In the genomic region with DNA sequence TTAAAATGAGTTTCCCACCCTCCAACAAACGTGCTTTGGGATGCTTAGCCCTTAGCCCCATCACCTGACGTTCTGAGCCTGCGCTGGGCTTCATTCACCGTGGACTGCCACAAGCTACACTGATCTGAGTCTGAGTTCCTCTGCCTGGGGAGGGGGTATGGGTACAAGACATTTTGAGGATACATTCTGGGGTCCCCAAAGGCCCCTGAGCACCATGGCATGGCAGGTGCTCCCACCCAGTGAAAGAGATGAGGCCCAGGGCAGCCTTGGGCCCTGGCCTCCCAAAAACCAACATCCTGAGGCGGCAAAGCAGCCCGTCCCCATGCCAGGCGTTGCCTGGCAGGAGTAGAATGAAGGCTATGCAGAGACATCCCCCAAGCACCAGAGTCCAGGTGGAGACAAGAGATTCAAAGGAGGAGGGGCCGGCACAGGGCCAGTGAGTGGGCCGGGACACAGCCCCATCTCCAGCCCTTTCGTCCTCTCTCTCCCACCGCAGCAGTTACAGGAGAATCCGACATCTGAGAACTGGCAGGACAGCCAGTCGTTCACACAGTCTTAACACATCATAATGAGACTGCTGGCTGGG, we compare ENCODE assay signal across 12 cellular contexts.
DNase-seq lines count a peak whose midpoint lies in the region; ATAC-seq, FAIRE-seq and TF ChIP-seq lines count a peak whose summit lies in the region.
"Had no signal": no experiment of that assay in that cellular context is flagged by ENCODE, and none has a peak within 500 bp of the region (broad histone marks: within the 10 kb centered on the region; RNA-seq: fewer than 3 reads in every experiment).

No MANE protein-coding gene starts in this region.

- H3K9ac ChIP-seq in endothelial cell of umbilical vein (replicated peaks; ENCODE audit: extremely low read depth, insufficient read depth, low read length) (peak overlapping the region; percentile 91), parathyroid adenoma (no peak overlapping the region)

- no peaks in the 10 kb centered on the region for H3K9me1 ChIP-seq in endothelial cell of umbilical vein (replicated peaks; ENCODE audit: control insufficient read depth, extremely low read depth, insufficient read depth, low read length)

- no peaks in the 10 kb centered on the region for H4K20me1 ChIP-seq in endothelial cell of umbilical vein (replicated peaks; ENCODE audit: control insufficient read depth, extremely low read depth, insufficient read depth, low read length)

- no peak overlapping the region for H3K4me3 ChIP-seq in right cardiac atrium (ENCODE audit: low read length)
- peak overlapping the region in 1 of 3 experiments; percentile 3 for H3K4me3 ChIP-seq in endothelial cell of umbilical vein (replicated peaks in 1 of 3; ENCODE audit: insufficient read depth in 1 of 3, low read depth in 1 of 3, low read length in 3 of 3)
- H3K4me3 ChIP-seq in parathyroid adenoma (ENCODE audit: low read depth, low read length), result no peak overlapping the region

- POLR2A ChIA-PET in endothelial cell of umbilical vein (lab: Charles Lee), result interaction anchor here (1.6 kb wide), 1 partner anchor 69 kb away, joined by 3 read pairs; no protein-coding TSS in a partner anchor

- no TSS peak for BruUV-seq in endothelial cell of umbilical vein (replicated peaks; lab: Mats Ljungman, UMichigan)

- H3K79me2 ChIP-seq in endothelial cell of umbilical vein (ENCODE audit: control insufficient read depth, insufficient read depth, low read length) (peaks cover 80% of the 10 kb centered on the region), parathyroid adenoma (peaks cover 63% of the 10 kb centered on the region)

- H3K27me3 ChIP-seq in right cardiac atrium (ENCODE audit: control insufficient read depth, insufficient read depth) (no peaks in the 10 kb centered on the region), endothelial cell of umbilical vein (ENCODE audit: control insufficient read depth in 2 of 2, insufficient read depth in 2 of 2, low read length in 2 of 2) (no peaks in the 10 kb centered on the region), parathyroid adenoma (ENCODE audit: control insufficient read depth, insufficient read depth, low read length) (no peaks in the 10 kb centered on the region)

- no peak overlapping the region for H2AFZ ChIP-seq in endothelial cell of umbilical vein (ENCODE audit: low read depth, low read length)
- no peak overlapping the region for H2AFZ ChIP-seq in parathyroid adenoma

- peaks cover 34% of the 10 kb centered on the region for H3K4me1 ChIP-seq in right cardiac atrium (ENCODE audit: control insufficient read depth, insufficient read depth, low read length)
- H3K4me1 ChIP-seq in endothelial cell of umbilical vein (ENCODE audit: control insufficient read depth, extremely low read depth, insufficient read depth, low read length), result peaks cover 53% of the 10 kb centered on the region
- peaks cover 3% of the 10 kb centered on the region for H3K4me1 ChIP-seq in parathyroid adenoma

- intact Hi-C loops in right cardiac atrium (cut with DNase I), result no loop called here
- intact Hi-C loops in Right ventricle myocardium inferior (cut with DNase I), result loop anchor here (5.0 to 10.0 kb wide), 2 partner anchors 73 to 184 kb away; a partner anchor contains a TSS
- intact Hi-C loops in endothelial cell of umbilical vein (cut with micrococcal nuclease), result loop anchor here (2.0 to 10.0 kb wide), 4 partner anchors 92 to 364 kb away; no protein-coding TSS in a partner anchor

- 81% methylated on average over 13 of the region's 13 CpGs for WGBS in right cardiac atrium

- DNase-seq in right cardiac atrium (no peak), Right ventricle myocardium inferior (ENCODE audit: missing footprints) (no peak), endothelial cell of umbilical vein (ENCODE audit: low read depth, low spot score) (no peak), DMS153 treated with DMSO at 0.1 percent for 48 hours (lab: John Stamatoyannopoulos, UW; ENCODE audit: unreplicated experiment) (no peak), NCI-H774 (lab: John Stamatoyannopoulos, UW) (no peak), HK-2 (ENCODE audit: unreplicated experiment) (no peak)
- DNase-seq: activated CD4-positive, CD25-positive, alpha-beta regulatory T cell treated with anti-CD3 and anti-CD28 coated beads, Interleukin-2, amount 50 U/mL, for 72 hours; activated naive CD4-positive, alpha-beta T cell; NCI-H1105; stimulated activated CD4-positive, alpha-beta T cell treated with anti-CD3 and anti-CD28 coated beads, Interleukin-2, amount 100 ng/mL, for 24 hours had no signal

- CTCF ChIA-PET in endothelial cell of umbilical vein (lab: Charles Lee), result interaction anchor here (1.1 to 4.4 kb wide), 7 partner anchors 16 to 190 kb away, joined by 3 to 21 read pairs (median 6); a partner anchor contains a TSS

- H3K4me2 ChIP-seq in endothelial cell of umbilical vein (ENCODE audit: insufficient read depth, low read length) (peak overlapping the region; percentile 51), parathyroid adenoma (ENCODE audit: low read length) (no peak overlapping the region)

- H3K36me3 ChIP-seq in endothelial cell of umbilical vein (ENCODE audit: control insufficient read depth in 2 of 2, extremely low read depth in 1 of 2, insufficient read depth in 2 of 2, low read length in 2 of 2) (peaks cover 8 to 21% of the 10 kb centered on the region in 2 experiments), parathyroid adenoma (ENCODE audit: control insufficient read depth, insufficient read depth, low read length) (no peaks in the 10 kb centered on the region)

- H3K27ac ChIP-seq in right cardiac atrium (ENCODE audit: low read length), result peak overlapping the region; percentile 70
- peak overlapping the region; percentile 97 for H3K27ac ChIP-seq in endothelial cell of umbilical vein (ENCODE audit: insufficient read depth, low read depth, low read length)
- H3K27ac ChIP-seq in parathyroid adenoma, result peak overlapping the region; percentile 78

- no peak for FAIRE-seq in endothelial cell of umbilical vein (lab: Jason Lieb, UNC)

- ATAC-seq in right cardiac atrium, result no peak
- ATAC-seq in Right ventricle myocardium inferior, result no peak
- no peak for ATAC-seq in HG02870 (IDR thresholded peaks at IDR 0.05; ENCODE audit: unreplicated experiment)

- no peaks in the 10 kb centered on the region for H3K9me3 ChIP-seq in right cardiac atrium (ENCODE audit: control insufficient read depth, low read length)
- no peaks in the 10 kb centered on the region for H3K9me3 ChIP-seq in endothelial cell of umbilical vein (replicated peaks; ENCODE audit: control insufficient read depth, insufficient read depth, low read length)
- H3K9me3 ChIP-seq in parathyroid adenoma (ENCODE audit: control insufficient read depth, low read length), result no peaks in the 10 kb centered on the region

- TF ChIP-seq CTCF in endothelial cell of umbilical vein (IDR thresholded peaks at IDR 0.05; ENCODE audit: extremely low read depth in 1 of 2, insufficient read depth in 1 of 2, low read depth in 1 of 2, low read length in 2 of 2) (no peak), parathyroid adenoma (IDR thresholded peaks at IDR 0.05) (no peak)

- dilution Hi-C loops in endothelial cell of umbilical vein (cut with MboI; ENCODE audit: extremely low pct_ligation_motif_present, low sequenced_read_pairs), result no loop called here

- no peak for TF ChIP-seq POLR2A in endothelial cell of umbilical vein (IDR thresholded peaks at IDR 0.05; ENCODE audit: low read depth, low read length)

TF ChIP-seq in endothelial cell of umbilical vein, 7 proteins besides CTCF, POLR2A, EP300 and RAD21:
- TF ChIP-seq EZH2 (IDR thresholded peaks at IDR 0.05; ENCODE audit: borderline replicate concordance, low read depth, low read length, severe bottlenecking) (no peak), POLR2AphosphoS5 (IDR thresholded peaks at IDR 0.05; ENCODE audit: insufficient read depth, low read depth, low read length) (no peak), FOS (IDR thresholded peaks at IDR 0.05; ENCODE audit: borderline replicate concordance, insufficient read depth, low read length) (no peak), GATA2 (IDR thresholded peaks at IDR 0.05; ENCODE audit: insufficient read depth, insufficient read length, low read depth, low read length) (no peak), MYC (IDR thresholded peaks at IDR 0.05; ENCODE audit: low read depth, low read length) (no peak), JUN (IDR thresholded peaks at IDR 0.05; ENCODE audit: borderline replicate concordance, insufficient read depth, insufficient read length, low read depth) (no peak)
- TF ChIP-seq, protein P1, sequence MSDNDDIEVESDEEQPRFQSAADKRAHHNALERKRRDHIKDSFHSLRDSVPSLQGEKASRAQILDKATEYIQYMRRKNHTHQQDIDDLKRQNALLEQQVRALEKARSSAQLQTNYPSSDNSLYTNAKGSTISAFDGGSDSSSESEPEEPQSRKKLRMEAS (IDR thresholded peaks at IDR 0.05; ENCODE audit: insufficient read depth, insufficient read length), result no peak
TF ChIP-seq in endothelial cell of umbilical vein: peak in this region for 0.

Comparison
In these comparisons a context has a peak if more than half of its experiments do, and no peak if none do; other contexts are left out.
1. intact Hi-C loops: an anchor here in Right ventricle myocardium inferior (5.0 to 10.0 kb wide) and endothelial cell of umbilical vein (2.0 to 10.0 kb wide); none called in right cardiac atrium.